9 cellular contexts compared by ENCODE assay signal in the genomic region with DNA sequence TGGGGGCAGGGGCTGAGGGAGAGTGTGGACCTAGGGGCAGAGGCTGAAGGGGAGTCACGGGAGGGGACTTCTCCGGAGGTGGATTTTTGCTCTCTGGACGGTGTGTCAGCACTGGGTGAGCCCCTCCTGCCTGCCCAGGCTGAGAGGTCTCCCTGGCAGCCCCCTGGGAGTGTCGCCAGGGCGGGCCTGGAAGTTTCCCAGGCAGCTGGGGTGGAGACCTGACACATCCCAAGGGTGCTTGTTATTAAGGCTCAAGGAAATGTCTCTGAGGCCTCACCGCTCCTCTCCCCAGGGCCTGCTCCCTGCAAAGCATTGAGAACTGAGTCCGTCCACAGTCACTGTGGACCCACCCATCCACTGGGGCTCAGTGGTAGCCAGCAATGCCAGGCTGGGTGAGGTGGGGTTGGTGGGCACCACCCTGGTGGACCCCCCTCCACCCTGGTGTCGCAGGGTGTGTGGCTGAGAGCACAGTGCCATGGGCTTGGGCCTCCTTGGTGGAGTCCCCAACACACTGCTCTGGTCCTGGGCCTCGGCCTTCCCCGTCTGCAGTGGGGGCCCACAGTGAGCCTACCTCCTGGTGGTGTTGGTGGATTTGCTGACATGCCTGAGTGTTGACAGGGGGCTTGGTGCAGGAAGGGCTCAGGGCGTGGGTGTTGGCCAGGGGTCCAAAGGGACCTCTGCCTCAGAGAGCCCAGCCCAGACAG. TPM values are rescaled to one million over a fixed set of nuclear protein-coding genes. Genes with fewer than 3 reads are reported as not detected.
DNase-seq lines count a peak whose midpoint lies in the region; ATAC-seq, FAIRE-seq and TF ChIP-seq lines count a peak whose summit lies in the region.
"Had no signal": no experiment of that assay in that cellular context is flagged by ENCODE, and none has a peak within 500 bp of the region (broad histone marks: within the 10 kb centered on the region; RNA-seq: fewer than 3 reads in every experiment).

No MANE protein-coding gene starts in this region.

- TF ChIP-seq CTCF in HFFc6 (IDR thresholded peaks at IDR 0.05) = no peak
- no peak for TF ChIP-seq CTCF in GM12878 (IDR thresholded peaks at IDR 0.05 in 2 of 3, conservative IDR thresholded peaks at IDR 0.05 in 1 of 3; ENCODE audit: control insufficient read depth in 2 of 3, extremely low read depth in 1 of 3, insufficient read depth in 1 of 3, low read depth in 3 of 3, low read length in 3 of 3)
- TF ChIP-seq CTCF in kidney (IDR thresholded peaks at IDR 0.05; ENCODE audit: borderline replicate concordance, extremely low read depth, insufficient read depth) = no peak
- no peak for TF ChIP-seq CTCF in stomach (IDR thresholded peaks at IDR 0.05)

- CTCF ChIA-PET in GM12878 (lab: Yijun Ruan, JAX) = no interaction called here

- TF ChIP-seq POLR2A in GM12878 (IDR thresholded peaks at IDR 0.05; ENCODE audit: low read depth, low read length) (peak; percentile 42), stomach (IDR thresholded peaks at IDR 0.05) (no peak)

- H3K27me3 Mint-ChIP-seq in HFFc6 (ENCODE audit: insufficient read depth) = peaks cover 8% of the 10 kb centered on the region

- peak overlapping the region; percentile 96 for H3K4me2 ChIP-seq in GM12878 (ENCODE audit: control insufficient read depth, insufficient read depth)

- intact Hi-C loops in GM12878 (cut with micrococcal nuclease; ENCODE audit: unreplicated experiment) = loop anchor here (5.0 kb wide), 1 partner anchor 527 kb away; a partner anchor contains a TSS
- intact Hi-C loops in kidney (cut with DNase I) = no loop called here
- intact Hi-C loops in stomach (cut with DNase I; ENCODE audit: low total_unique reads) = no loop called here

- POLR2A ChIA-PET in GM12878 (lab: Charles Lee) = no interaction called here

- H3K4me3 Mint-ChIP-seq in HFFc6 = peak overlapping the region; percentile 94

- RAD21 ChIA-PET in GM12878 (lab: Charles Lee; ENCODE audit: unreplicated experiment) = interaction anchor here (2.4 kb wide), 1 partner anchor 21 kb away, joined by 11 read pairs; a partner anchor contains a TSS

- no peaks in the 10 kb centered on the region for H3K9me3 Mint-ChIP-seq in HFFc6

- SMC1A ChIA-PET in GM12878 (lab: Charles Lee; ENCODE audit: uncharacterized antibody, unreplicated experiment) = no interaction called here

- H3K79me2 ChIP-seq in GM12878 (ENCODE audit: control insufficient read depth, insufficient read depth, low read length) = peaks cover 64% of the 10 kb centered on the region

- no peak for DNase-seq in HFFc6
- DNase-seq in GM12878 (ENCODE audit: low read depth, low spot score) = no peak
- peak; percentile 78 for DNase-seq in kidney
- DNase-seq in stomach = no peak
- no peak for DNase-seq in T-helper 9 cell
- DNase-seq in LoVo (ENCODE audit: low spot score) = no peak
- DNase-seq in cerebellar nuclear complex (lab: John Stamatoyannopoulos, UW) = no peak

- H3K9me3 ChIP-seq in GM12878 (replicated peaks; ENCODE audit: control insufficient read depth, insufficient read depth, low read length) (no peaks in the 10 kb centered on the region; the same call in 2 of the 3 replicates), kidney (ENCODE audit: control insufficient read depth in 1 of 2, low read length in 2 of 2) (no peaks in the 10 kb centered on the region), stomach (no peaks in the 10 kb centered on the region)

- WGBS in GM12878 (ENCODE audit: insufficient coverage, insufficient replicate concordance, low lambda C conversion rate, missing lambda C conversion rate) = 17% methylated on average over 9 of the region's 11 CpGs
- WGBS in stomach, 5 donors = 42 to 80% (median 66%) methylated on average over 5 to 11 of the region's 11 CpGs

- no peak for TF ChIP-seq EP300 in GM12878 (IDR thresholded peaks at IDR 0.05; ENCODE audit: borderline replicate concordance in 1 of 2, control insufficient read depth in 1 of 2, low read depth in 2 of 2, low read length in 2 of 2)
- no peak for TF ChIP-seq EP300 in stomach (IDR thresholded peaks at IDR 0.05)

- peak overlapping the region; percentile 61 for H3K27ac Mint-ChIP-seq in HFFc6

- H4K20me1 ChIP-seq in GM12878 (ENCODE audit: control insufficient read depth, insufficient read depth) = no peaks in the 10 kb centered on the region; the same call in none of the 2 replicates

- no peaks in the 10 kb centered on the region for H3K27me3 ChIP-seq in GM12878 (replicated peaks in 1 of 2; ENCODE audit: control insufficient read depth in 2 of 2, insufficient read depth in 2 of 2, low read length in 1 of 2)
- H3K27me3 ChIP-seq in stomach = no peaks in the 10 kb centered on the region

- in situ Hi-C loops in GM12878 (cut with MboI) = loop anchor here (5.0 to 25.0 kb wide), 2 partner anchors 527 to 1567 kb away; a partner anchor contains a TSS

- TF ChIP-seq RAD21 in GM12878 (IDR thresholded peaks at IDR 0.05; ENCODE audit: insufficient read depth, low read depth, low read length) = no peak

- BruUV-seq in GM12878 (replicated peaks; lab: Mats Ljungman, UMichigan) = TSS peak; percentile 67

- no peak for FAIRE-seq in GM12878 (lab: Jason Lieb, UNC)
- FAIRE-seq in kidney (lab: Jason Lieb, UNC) = no peak
- FAIRE-seq: colon had no signal

- 0 out of 2 replicates have a peak, but pooled peaks cover 5% of the 10 kb centered on the region for H3K36me3 Mint-ChIP-seq in HFFc6 (ENCODE audit: low read depth)

- peaks cover 49% of the 10 kb centered on the region for H3K4me1 Mint-ChIP-seq in HFFc6 (ENCODE audit: low read depth)

- H3K4me1 ChIP-seq in GM12878 (ENCODE audit: control insufficient read depth, insufficient read depth, low read length) (peaks cover 44% of the 10 kb centered on the region), kidney (ENCODE audit: control insufficient read depth in 1 of 2, insufficient read depth in 1 of 2, low read depth in 1 of 2, low read length in 2 of 2) (peaks cover 58 to 68% of the 10 kb centered on the region in 2 donors), stomach (peaks cover 62 to 88% (median 83%) of the 10 kb centered on the region in 4 donors)

- H3K27ac ChIP-seq in GM12878 (ENCODE audit: control insufficient read depth, insufficient read depth) = peak overlapping the region; percentile 75
- H3K27ac ChIP-seq in kidney (ENCODE audit: low read depth in 2 of 2, low read length in 2 of 2) = peak overlapping the region; percentile 78 to 89
- peak overlapping the region; percentile 19 to 99 (median 98) for H3K27ac ChIP-seq in stomach

- H3K36me3 ChIP-seq in GM12878 (ENCODE audit: control insufficient read depth in 2 of 2, insufficient read depth in 2 of 2, low read length in 1 of 2) (no peaks in the 10 kb centered on the region; a peak in 1 of 4 replicates), kidney (ENCODE audit: control insufficient read depth in 1 of 2, insufficient read depth in 2 of 2, low read length in 2 of 2) (no peaks in the 10 kb centered on the region), stomach (no peaks in the 10 kb centered on the region)

- H3K9ac ChIP-seq in GM12878 (ENCODE audit: control insufficient read depth, insufficient read depth, low read length) = peak overlapping the region; percentile 63
- H3K9ac ChIP-seq in kidney (ENCODE audit: low read length in 2 of 2) = peak overlapping the region; percentile 51 to 65

- ATAC-seq in GM12878 = no peak
- ATAC-seq in HG03460 (IDR thresholded peaks at IDR 0.05; ENCODE audit: unreplicated experiment) = no peak

- no peak overlapping the region for H2AFZ ChIP-seq in GM12878 (ENCODE audit: control insufficient read depth, low read depth, low read length)

- H3K4me3 ChIP-seq in GM12878 (peak overlapping the region; percentile 61), kidney (ENCODE audit: low read length in 2 of 2) (peak overlapping the region; percentile 33 to 38), stomach (peak overlapping the region; percentile 82 to 98 (median 95))

RNA-seq across cellular contexts. Expression of a gene that starts 2.5 kb away (rescaled TPM):
- total RNA-seq in HFFc6 (2021; fragmentation: NEBNext Ultra II Directional; extraction: Animal tissue kit (Norgen Biotek cat#: 25700)) = 100 to 1,000 TPM; 540 to 738 (median 627) TPM
- 117 and 127 TPM in 2 replicates for total RNA-seq in GM12878 (2013; cell fraction: nucleolus; rRNA removed)
- total RNA-seq in GM12878 (2014; rRNA removed) (58.2 and 59.2 TPM in 2 replicates), GM12878 (2014; rRNA removed; fragmentation: Illumina TruSeq; extraction: Trizol) (48.9 and 55.3 TPM in 2 replicates), GM12878 (2021) (145 TPM in 2 replicates), kidney (950 TPM), stomach (100 to 1,000 TPM; 218 to 263 (median 227) TPM)
- 105 TPM for polyA plus RNA-seq in GM12878 (2011; ENCODE audit: low read depth)
- polyA plus RNA-seq in GM12878 (2011; rRNA removed) (55.2 and 106 TPM in 2 replicates), GM12878 (2014; fragmentation: Illumina TruSeq; extraction: Trizol) (49.0 and 99.3 TPM in 2 replicates), GM12878 (2014; fragmentation: Nextera tagmentation; extraction: Ambion mirVana) (1 to 10 TPM; 2.0 to 7.8 TPM), GM12878 (2014; rRNA removed) (118 and 139 TPM in 2 replicates), GM12878 (2016; fragmentation: Nextera tagmentation; extraction: Ambion mirVana) (10 to 100 TPM; 18.1 to 24.1 TPM), kidney (ENCODE audit: insufficient read depth, low read depth, low replicate concordance) (827 TPM), stomach (100 to 1,000 TPM in 2 of 3 donors, 10 to 100 TPM in 1; 95.0 to 327 (median 120) TPM)
- 215 and 249 TPM in 2 replicates for polyA plus RNA-seq in GM12878 (2011; cell fraction: cytosol; rRNA removed)
- polyA plus RNA-seq in GM12878 (2011; cell fraction: nucleus; rRNA removed) = 252 and 253 TPM in 2 replicates
- polyA plus RNA-seq in GM12878 (2012) = 161 and 203 TPM in 2 replicates
- polyA minus RNA-seq in GM12878 (2011; rRNA and poly(A)+ RNA removed) = 150 and 192 TPM in 2 replicates
- polyA minus RNA-seq in GM12878 (2011; cell fraction: cytosol; rRNA and poly(A)+ RNA removed) = 81.7 and 85.6 TPM in 2 replicates
- 38.2 and 56.5 TPM in 2 replicates for polyA minus RNA-seq in GM12878 (2011; cell fraction: nucleus; rRNA and poly(A)+ RNA removed)

RNA-seq across cellular contexts. Expression of a gene that starts 20.9 kb away (rescaled TPM):
- 10 to 100 TPM; 47.4 to 74.7 (median 62.8) TPM for total RNA-seq in HFFc6 (2021; fragmentation: NEBNext Ultra II Directional; extraction: Animal tissue kit (Norgen Biotek cat#: 25700))
- total RNA-seq in GM12878 (2013; cell fraction: nucleolus; rRNA removed) = 17.2 and 17.7 TPM in 2 replicates
- 49.0 and 52.2 TPM in 2 replicates for total RNA-seq in GM12878 (2014; rRNA removed)
- 15.9 and 19.0 TPM in 2 replicates for total RNA-seq in GM12878 (2014; rRNA removed; fragmentation: Illumina TruSeq; extraction: Trizol)
- total RNA-seq in GM12878 (2021) = 52.6 and 55.4 TPM in 2 replicates
- polyA plus RNA-seq in GM12878 (2011; ENCODE audit: low read depth) = 5.7 TPM
- 6.4 and 14.7 TPM in 2 replicates for polyA plus RNA-seq in GM12878 (2011; rRNA removed)
- 21.9 and 41.0 TPM in 2 replicates for polyA plus RNA-seq in GM12878 (2011; cell fraction: cytosol; rRNA removed)
- 62.3 and 80.7 TPM in 2 replicates for polyA plus RNA-seq in GM12878 (2011; cell fraction: nucleus; rRNA removed)
- polyA plus RNA-seq in GM12878 (2012) = 21.8 and 26.7 TPM in 2 replicates
- 0.36 and 5.3 TPM in 2 replicates for polyA plus RNA-seq in GM12878 (2014; fragmentation: Illumina TruSeq; extraction: Trizol)
- 1 to 10 TPM in 1 of 2 experiments, under 1 TPM in 1; 0.69 to 5.3 TPM for polyA plus RNA-seq in GM12878 (2014; fragmentation: Nextera tagmentation; extraction: Ambion mirVana)
- 32.3 and 43.8 TPM in 2 replicates for polyA plus RNA-seq in GM12878 (2014; rRNA removed)
- polyA plus RNA-seq in GM12878 (2016; fragmentation: Nextera tagmentation; extraction: Ambion mirVana) = 10 to 100 TPM; 62.8 to 70.1 TPM
- 11.3 and 24.7 TPM in 2 replicates for polyA minus RNA-seq in GM12878 (2011; rRNA and poly(A)+ RNA removed)
- 13.5 and 18.3 TPM in 2 replicates for polyA minus RNA-seq in GM12878 (2011; cell fraction: cytosol; rRNA and poly(A)+ RNA removed)
- polyA minus RNA-seq in GM12878 (2011; cell fraction: nucleus; rRNA and poly(A)+ RNA removed) = 20.7 and 40.5 TPM in 2 replicates
- total RNA-seq in kidney = 42.3 TPM
- polyA plus RNA-seq in kidney (ENCODE audit: insufficient read depth, low read depth, low replicate concordance) = 51.4 TPM
- total RNA-seq in stomach = 100 to 1,000 TPM in 1 of 5 donors, 10 to 100 TPM in 3, 1 to 10 TPM in 1; 9.4 to 147 (median 44.2) TPM
- polyA plus RNA-seq in stomach = 10 to 100 TPM; 51.5 to 65.3 (median 54.9) TPM

Comparison
In these comparisons a context has a peak if more than half of its experiments do, and no peak if none do; other contexts are left out.
1. H3K4me3 ChIP-seq: peak in every context shown above with its lines; median percentile 95 in stomach; 61 in GM12878; 36 in kidney.